In genomic region chr17:2034806-2035548, GRCh38 we compare ENCODE assay signal across 20 cellular contexts. TPM values are rescaled to one million over a fixed set of nuclear protein-coding genes. Genes with fewer than 3 reads are reported as not detected.
DNase-seq lines count a peak whose midpoint lies in the region; ATAC-seq, FAIRE-seq and TF ChIP-seq lines count a peak whose summit lies in the region.
"Had no signal": no experiment of that assay in that cellular context is flagged by ENCODE, and none has a peak within 500 bp of the region (broad histone marks: within the 10 kb centered on the region; RNA-seq: fewer than 3 reads in every experiment).

No MANE protein-coding gene starts in this region.

- no peak overlapping the region for H2AFZ ChIP-seq in astrocyte (ENCODE audit: low read depth, low read length)
- H2AFZ ChIP-seq: neural progenitor cell had no signal

- H3K9me3 Mint-ChIP-seq in HFFc6 (no peaks in the 10 kb centered on the region), astrocyte (ENCODE audit: unreplicated experiment) (no peaks in the 10 kb centered on the region), Caco-2 (ENCODE audit: unreplicated experiment) (no peaks in the 10 kb centered on the region)
- H3K9me3 Mint-ChIP-seq: activated naive CD8-positive, alpha-beta T cell treated with anti-CD3 and anti-CD28 coated beads, Interleukin-2, amount 10 ng/mL, durations not matched to agents 7 days and 5 days; activated T-cell treated with anti-CD3 and anti-CD28 coated beads, Interleukin-2, amount 50 U/mL, for 4 hours; CD14-positive monocyte; neural progenitor cell had no signal

- H3K36me3 Mint-ChIP-seq in HFFc6 (ENCODE audit: low read depth), result peaks cover 30% of the 10 kb centered on the region
- H3K36me3 Mint-ChIP-seq in astrocyte (ENCODE audit: low read depth, unreplicated experiment), result peaks cover 14% of the 10 kb centered on the region
- peaks cover 5% of the 10 kb centered on the region for H3K36me3 Mint-ChIP-seq in Caco-2 (ENCODE audit: insufficient read depth, unreplicated experiment)
- H3K36me3 Mint-ChIP-seq: activated naive CD8-positive, alpha-beta T cell treated with anti-CD3 and anti-CD28 coated beads, Interleukin-2, amount 10 ng/mL, durations not matched to agents 7 days and 5 days had no signal

- intact Hi-C loops in Caco-2 (cut with micrococcal nuclease; ENCODE audit: unreplicated experiment), result no loop called here

- H3K4me2 ChIP-seq in astrocyte (ENCODE audit: low read length), result peak overlapping the region; percentile 60
- H3K4me2 ChIP-seq: neural progenitor cell had no signal

- H3K4me1 Mint-ChIP-seq in HFFc6 (ENCODE audit: low read depth) (peaks cover 38% of the 10 kb centered on the region), astrocyte (ENCODE audit: low read depth, unreplicated experiment) (peaks cover 9% of the 10 kb centered on the region), Caco-2 (ENCODE audit: low read depth, unreplicated experiment) (no peaks in the 10 kb centered on the region)

- BruUV-seq in Caco-2 (replicated peaks; lab: Mats Ljungman, UMichigan), result no TSS peak

- peak overlapping the region; percentile 66 for H3K27ac Mint-ChIP-seq in HFFc6
- H3K27ac Mint-ChIP-seq in astrocyte (ENCODE audit: unreplicated experiment), result no peak overlapping the region
- no peak overlapping the region for H3K27ac Mint-ChIP-seq in Caco-2 (ENCODE audit: unreplicated experiment)
- H3K27ac Mint-ChIP-seq: activated naive CD8-positive, alpha-beta T cell treated with anti-CD3 and anti-CD28 coated beads, Interleukin-2, amount 10 ng/mL, durations not matched to agents 7 days and 5 days; CD14-positive monocyte; immature natural killer cell had no signal

- ATAC-seq in left lobe of liver, result no peak
- ATAC-seq: activated T-cell treated with anti-CD3 and anti-CD28 coated beads, Interleukin-2, amount 50 U/mL, for 4 hours; gastroesophageal sphincter had no signal

- H3K4me1 ChIP-seq in astrocyte (ENCODE audit: insufficient read depth, low read length) (peaks cover 8% of the 10 kb centered on the region), Caco-2 (0 out of 2 replicates have a peak, but pooled peaks cover 4% of the 10 kb centered on the region)

- H3K27ac ChIP-seq in astrocyte (ENCODE audit: low read depth, low read length), result peak overlapping the region; percentile 41
- H3K27ac ChIP-seq: gastroesophageal sphincter, neural progenitor cell, SJSA1 had no signal

- H3K4me3 ChIP-seq in AG10803 (ENCODE audit: low read length) (peak overlapping the region; percentile 20; the same call in 1 of the 2 replicates), astrocyte (ENCODE audit: insufficient read depth, low read depth, low read length) (no peak overlapping the region), Caco-2 (ENCODE audit: low read depth, low read length) (no peak overlapping the region)
- H3K4me3 ChIP-seq: gastroesophageal sphincter, neural progenitor cell, SJSA1 had no signal

- H3K27me3 ChIP-seq in astrocyte (ENCODE audit: insufficient read depth, low read length) (no peaks in the 10 kb centered on the region), Caco-2 (replicated peaks; ENCODE audit: control insufficient read depth, insufficient read depth, low read length) (no peaks in the 10 kb centered on the region)
- H3K27me3 ChIP-seq: gastroesophageal sphincter, neural progenitor cell, SJSA1 had no signal

- POLR2A ChIA-PET in Caco-2 (lab: Charles Lee), result interaction anchor here (0.7 kb wide), 1 partner anchor 15 kb away, joined by 7 read pairs; no protein-coding TSS in a partner anchor

- H3K9ac ChIP-seq in astrocyte (ENCODE audit: low read length), result no peak overlapping the region
- H3K9ac ChIP-seq: neural progenitor cell had no signal

- TF ChIP-seq CTCF in AG10803 (conservative IDR thresholded peaks at IDR 0.05; ENCODE audit: low read length) (no peak), HFFc6 (IDR thresholded peaks at IDR 0.05) (no peak), astrocyte (IDR thresholded peaks at IDR 0.05; ENCODE audit: insufficient read depth, low read depth, low read length) (no peak), Caco-2 (IDR thresholded peaks at IDR 0.05; ENCODE audit: insufficient read depth in 1 of 2, low read depth in 1 of 2, low read length in 1 of 2, severe bottlenecking in 1 of 2, unreplicated experiment in 1 of 2) (no peak)

- H3K9me3 ChIP-seq in astrocyte (ENCODE audit: insufficient read depth, low read depth, low read length) (no peaks in the 10 kb centered on the region), Caco-2 (no peaks in the 10 kb centered on the region)
- H3K9me3 ChIP-seq: gastroesophageal sphincter, SJSA1 had no signal

- peak overlapping the region; percentile 69 for H3K4me3 Mint-ChIP-seq in HFFc6
- no peak overlapping the region for H3K4me3 Mint-ChIP-seq in astrocyte (ENCODE audit: unreplicated experiment)
- no peak overlapping the region for H3K4me3 Mint-ChIP-seq in Caco-2 (ENCODE audit: unreplicated experiment)
- H3K4me3 Mint-ChIP-seq: activated naive CD8-positive, alpha-beta T cell treated with anti-CD3 and anti-CD28 coated beads, Interleukin-2, amount 10 ng/mL, durations not matched to agents 7 days and 5 days; activated T-cell treated with anti-CD3 and anti-CD28 coated beads, Interleukin-2, amount 50 U/mL, for 4 hours; CD14-positive monocyte; immature natural killer cell had no signal

- H3K27me3 Mint-ChIP-seq in HFFc6 (ENCODE audit: insufficient read depth) (no peaks in the 10 kb centered on the region; the same call in 1 of the 2 replicates), astrocyte (ENCODE audit: low read depth, unreplicated experiment) (no peaks in the 10 kb centered on the region), Caco-2 (ENCODE audit: insufficient read depth, unreplicated experiment) (no peaks in the 10 kb centered on the region)
- H3K27me3 Mint-ChIP-seq: activated naive CD8-positive, alpha-beta T cell treated with anti-CD3 and anti-CD28 coated beads, Interleukin-2, amount 10 ng/mL, durations not matched to agents 7 days and 5 days had no signal

- no peak for FAIRE-seq in astrocyte (lab: Jason Lieb, UNC)

- H3K36me3 ChIP-seq in astrocyte (ENCODE audit: insufficient read depth, low read length), result peaks cover 8% of the 10 kb centered on the region
- no peaks in the 10 kb centered on the region; the same call in 1 of the 2 replicates for H3K36me3 ChIP-seq in Caco-2 (ENCODE audit: control insufficient read depth, insufficient read depth, low read length)
- H3K36me3 ChIP-seq: neural progenitor cell had no signal

- peaks cover 4% of the 10 kb centered on the region for H4K20me1 ChIP-seq in astrocyte (ENCODE audit: insufficient read depth, low read length)

- CTCF ChIA-PET in Caco-2 (lab: Charles Lee), result interaction anchor here (1.0 kb wide), 1 partner anchor 131 kb away, joined by 3 read pairs; no protein-coding TSS in a partner anchor

- peak; percentile 93 for DNase-seq in AG10803 (ENCODE audit: low read depth)
- peak; percentile 90 for DNase-seq in HFFc6
- peak; percentile 78 for DNase-seq in astrocyte (ENCODE audit: low read depth)
- DNase-seq in left lobe of liver (ENCODE audit: low spot score), result peak; percentile 49
- DNase-seq in NCI-H1930 (lab: John Stamatoyannopoulos, UW), result no peak
- no peak for DNase-seq in effector CD8-positive, alpha-beta T cell (lab: John Stamatoyannopoulos, UW)
- no peak for DNase-seq in ecto neural progenitor cell (ENCODE audit: low spot score)
- DNase-seq in Caco-2, result no peak
- DNase-seq: activated CD4-positive, alpha-beta T cell treated with anti-CD3 and anti-CD28 coated beads, Interleukin-2, amount 50 U/mL, for 48 hours; activated naive CD8-positive, alpha-beta T cell treated with anti-CD3 and anti-CD28 coated beads, Interleukin-2, amount 10 ng/mL, durations not matched to agents 7 days and 5 days; activated T-cell treated with anti-CD3 and anti-CD28 coated beads, Interleukin-2, amount 50 U/mL, for 4 hours; DMS79 treated with DMSO at 0.1 percent for 48 hours; effector CD4-positive, alpha-beta T cell; immature natural killer cell; NCI-H1417; OCI-M1 had no signal

- H3K79me2 ChIP-seq in astrocyte (ENCODE audit: insufficient read depth, low read length), result peaks cover 11% of the 10 kb centered on the region

RNA-seq across cellular contexts. Expression of gene DPH1, which starts 5.0 kb away (rescaled TPM):
- 10 to 100 TPM; 65.9 to 81.6 (median 71.8) TPM for total RNA-seq in HFFc6 (2021; fragmentation: NEBNext Ultra II Directional; extraction: Animal tissue kit (Norgen Biotek cat#: 25700))
- total RNA-seq in astrocyte (25.8 and 26.7 TPM in 2 replicates), left lobe of liver (38.8 TPM), Caco-2 (2022) (52.0 and 52.8 TPM in 2 replicates)

RNA-seq across cellular contexts. Expression of gene OVCA2, which starts 6.8 kb away (rescaled TPM):
- total RNA-seq in HFFc6 (2021; fragmentation: NEBNext Ultra II Directional; extraction: Animal tissue kit (Norgen Biotek cat#: 25700)), result 10 to 100 TPM; 39.5 to 44.3 (median 41.7) TPM
- total RNA-seq in astrocyte (32.8 and 36.8 TPM in 2 replicates), left lobe of liver (15.3 TPM), Caco-2 (2022) (33.1 and 39.3 TPM in 2 replicates)

RNA-seq across cellular contexts. Expression of gene RTN4RL1, which starts 9.8 kb away (rescaled TPM):
- under 1 TPM; 0.33 to 0.60 (median 0.39) TPM for total RNA-seq in HFFc6 (2021; fragmentation: NEBNext Ultra II Directional; extraction: Animal tissue kit (Norgen Biotek cat#: 25700))
- total RNA-seq in astrocyte (0.65 and 0.77 TPM in 2 replicates), left lobe of liver (1.8 TPM), Caco-2 (2022) (0.54 and 0.60 TPM in 2 replicates)
- total RNA-seq: SJSA1 had no signal

RNA-seq across cellular contexts. Expression of gene HIC1, which starts 19.9 kb away (rescaled TPM):
- total RNA-seq in HFFc6 (2021; fragmentation: NEBNext Ultra II Directional; extraction: Animal tissue kit (Norgen Biotek cat#: 25700)), result 10 to 100 TPM; 42.7 to 51.9 (median 48.0) TPM
- total RNA-seq in astrocyte (9.0 and 14.5 TPM in 2 replicates), left lobe of liver (9.9 TPM), Caco-2 (2022) (0.59 and 1.8 TPM in 2 replicates)

Comparison
In these comparisons a context has a peak if more than half of its experiments do, and no peak if none do; other contexts are left out.
1. DNase-seq: peak in AG10803 (single experiment), HFFc6 (single experiment), astrocyte (single experiment) and left lobe of liver (single experiment); none in NCI-H1930 (0 of 2), effector CD8-positive, alpha-beta T cell (single experiment), ecto neural progenitor cell (single experiment) and Caco-2 (0 of 2).